Comparison of ENCODE assay signal across 34 cellular contexts in the genomic region with DNA sequence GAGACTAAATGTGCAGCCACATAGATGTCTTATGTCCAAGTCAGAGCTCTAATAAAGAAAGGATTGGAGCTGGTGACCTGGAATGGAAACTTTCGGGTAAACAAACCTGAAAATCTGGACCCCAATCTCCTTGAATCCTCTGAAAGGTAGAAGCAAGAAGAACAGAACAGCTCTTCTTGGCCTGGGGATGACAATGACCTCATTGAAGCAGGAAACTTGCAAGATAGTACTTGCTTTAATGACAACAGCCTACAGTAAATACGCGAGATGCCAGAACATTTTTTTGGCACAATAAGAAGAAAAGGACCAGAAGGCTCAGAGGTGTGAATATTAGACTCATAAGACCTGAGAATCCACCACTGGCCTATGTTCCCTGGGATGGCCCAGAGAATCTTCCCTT. TPM values are rescaled to one million over a fixed set of nuclear protein-coding genes. Genes with fewer than 3 reads are reported as not detected.
"Had no signal": no experiment of that assay in that cellular context is flagged by ENCODE, and none has a peak within 500 bp of the region (broad histone marks: within the 10 kb centered on the region; RNA-seq: fewer than 3 reads in every experiment).

No MANE protein-coding gene starts in this region.

- DNase-seq: activated B cell treated with CpG ODN at 0.5 μM for 24 hours; activated CD4-positive, alpha-beta memory T cell treated with anti-CD3 and anti-CD28 coated beads, Interleukin-2, amount 10 ng/mL, durations not matched to agents 7 days and 5 days; activated CD4-positive, alpha-beta T cell treated with anti-CD3 and anti-CD28 coated beads for 36 hours; activated CD4-positive, alpha-beta T cell treated with anti-CD3 and anti-CD28 coated beads for 48 hours; activated CD4-positive, alpha-beta T cell treated with anti-CD3 and anti-CD28 coated beads, Interleukin-2, amount 10 ng/mL, durations not matched to agents 7 days and 5 days; activated CD4-positive, alpha-beta T cell treated with anti-CD3 and anti-CD28 coated beads, Interleukin-2, amount 50 U/mL, for 48 hours; activated CD4-positive, CD25-positive, alpha-beta regulatory T cell treated with anti-CD3 and anti-CD28 coated beads, Interleukin-2, amount 50 U/mL, for 72 hours; activated CD8-positive, alpha-beta memory T cell treated with anti-CD3 and anti-CD28 coated beads for 24 hours; activated CD8-positive, alpha-beta memory T cell treated with anti-CD3 and anti-CD28 coated beads, Interleukin-2, amount 10 ng/mL, durations not matched to agents 7 days and 5 days; activated CD8-positive, alpha-beta memory T cell treated with anti-CD3 and anti-CD28 coated beads, Interleukin-2, amount 50 U/mL, for 48 hours; activated CD8-positive, alpha-beta T cell treated with anti-CD3 and anti-CD28 coated beads, Interleukin-2, amount 10 ng/mL, durations not matched to agents 7 days and 5 days; activated effector memory CD4-positive, alpha-beta T cell treated with Interleukin-2 at 50 U/mL for 16 hours; activated gamma-delta T cell; activated naive CD4-positive, alpha-beta T cell treated with anti-CD3 and anti-CD28 coated beads, Interleukin-2, amount 10 ng/mL, durations not matched to agents 7 days and 5 days; activated naive CD4-positive, alpha-beta T cell treated with Interleukin-2 at 50 U/mL for 16 hours; activated T-cell treated with anti-CD3 and anti-CD28 coated beads, Interleukin-2, amount 50 U/mL, for 24 hours; activated T-cell treated with anti-CD3 and anti-CD28 coated beads, Interleukin-2, amount 50 U/mL, for 48 hours; adrenal gland; amniotic stem cell; body of pancreas; brain microvascular endothelial cell; central memory CD4-positive, alpha-beta T cell; SW 1271; T-helper 1 cell; T-helper 2 cell; T-helper 9 cell had no signal

- H3K4me1 Mint-ChIP-seq: activated naive CD4-positive, alpha-beta T cell treated with anti-CD3 and anti-CD28 coated beads, Interleukin-2, amount 10 ng/mL, durations not matched to agents 7 days and 5 days; activated naive CD4-positive, alpha-beta T cell treated with anti-CD3 and anti-CD28 coated beads, Interleukin-2, amount 50 U/mL, for 24 hours had no signal

- H3K9me3 Mint-ChIP-seq: activated B cell treated with CpG ODN at 0.5 μM for 24 hours; activated CD4-positive, alpha-beta memory T cell treated with anti-CD3 and anti-CD28 coated beads, Interleukin-2, amount 10 ng/mL, durations not matched to agents 7 days and 5 days; activated CD4-positive, alpha-beta T cell treated with anti-CD3 and anti-CD28 coated beads, Interleukin-2, amount 10 ng/mL, durations not matched to agents 7 days and 5 days; activated naive CD4-positive, alpha-beta T cell treated with anti-CD3 and anti-CD28 coated beads, Interleukin-2, amount 10 ng/mL, durations not matched to agents 7 days and 5 days; activated naive CD4-positive, alpha-beta T cell treated with anti-CD3 and anti-CD28 coated beads, Interleukin-2, amount 50 U/mL, for 24 hours; activated T-cell treated with anti-CD3 and anti-CD28 coated beads, Interleukin-2, amount 50 U/mL, for 24 hours; activated T-helper 2 cell treated with anti-CD3 and anti-CD28 coated beads, Interferon-gamma antibody, Interleukin-2, Interleukin-4, amounts not matched to agents 10 μg/mL and 5 μg/mL and 100 μg/mL, durations not matched to agents 14 hours and 24 hours and 36 hours; T-helper 1 cell treated with Interleukin-12 subunit alpha and Interleukin-12 subunit beta and Interleukin-4 antibody, amounts not matched to agents 30 μg/mL and 1 μg/mL, for 36 hours; T-helper 2 cell treated with Interferon-gamma antibody and Interleukin-4, amounts not matched to agents 5 μg/mL and 100 μg/mL, for 36 hours had no signal

- H3K27ac Mint-ChIP-seq: activated B cell treated with CpG ODN at 0.5 μM for 24 hours; activated CD4-positive, alpha-beta memory T cell treated with anti-CD3 and anti-CD28 coated beads, Interleukin-2, amount 10 ng/mL, durations not matched to agents 7 days and 5 days; activated CD4-positive, alpha-beta T cell treated with anti-CD3 and anti-CD28 coated beads for 36 hours; activated CD4-positive, alpha-beta T cell treated with anti-CD3 and anti-CD28 coated beads, Interleukin-2, amount 10 ng/mL, durations not matched to agents 7 days and 5 days; activated CD8-positive, alpha-beta memory T cell treated with anti-CD3 and anti-CD28 coated beads, Interleukin-2, amount 10 ng/mL, durations not matched to agents 7 days and 5 days; activated CD8-positive, alpha-beta T cell treated with anti-CD3 and anti-CD28 coated beads, Interleukin-2, amount 10 ng/mL, durations not matched to agents 7 days and 5 days; activated naive CD4-positive, alpha-beta T cell treated with anti-CD3 and anti-CD28 coated beads, Interleukin-2, amount 10 ng/mL, durations not matched to agents 7 days and 5 days; activated naive CD4-positive, alpha-beta T cell treated with anti-CD3 and anti-CD28 coated beads, Interleukin-2, amount 50 U/mL, for 24 hours; activated naive CD8-positive, alpha-beta T cell; activated T-cell treated with anti-CD3 and anti-CD28 coated beads, Interleukin-2, amount 50 U/mL, for 24 hours; activated T-helper 2 cell treated with anti-CD3 and anti-CD28 coated beads, Interferon-gamma antibody, Interleukin-2, Interleukin-4, amounts not matched to agents 10 μg/mL and 5 μg/mL and 100 μg/mL, durations not matched to agents 14 hours and 24 hours and 36 hours; T-helper 1 cell treated with Interleukin-12 subunit alpha and Interleukin-12 subunit beta and Interleukin-4 antibody, amounts not matched to agents 30 μg/mL and 1 μg/mL, for 36 hours; T-helper 2 cell treated with Interferon-gamma antibody and Interleukin-4, amounts not matched to agents 5 μg/mL and 100 μg/mL, for 36 hours had no signal

- H3K4me1 ChIP-seq: adrenal gland had no signal

- H3K27ac ChIP-seq: adrenal gland, body of pancreas, brain microvascular endothelial cell, VCaP had no signal

- H3K4me3 Mint-ChIP-seq: activated B cell treated with CpG ODN at 0.5 μM for 24 hours; activated CD4-positive, alpha-beta memory T cell treated with anti-CD3 and anti-CD28 coated beads, Interleukin-2, amount 10 ng/mL, durations not matched to agents 7 days and 5 days; activated CD4-positive, alpha-beta T cell treated with anti-CD3 and anti-CD28 coated beads for 36 hours; activated CD4-positive, alpha-beta T cell treated with anti-CD3 and anti-CD28 coated beads, Interleukin-2, amount 10 ng/mL, durations not matched to agents 7 days and 5 days; activated CD8-positive, alpha-beta memory T cell treated with anti-CD3 and anti-CD28 coated beads, Interleukin-2, amount 10 ng/mL, durations not matched to agents 7 days and 5 days; activated CD8-positive, alpha-beta T cell treated with anti-CD3 and anti-CD28 coated beads, Interleukin-2, amount 10 ng/mL, durations not matched to agents 7 days and 5 days; activated naive CD4-positive, alpha-beta T cell treated with anti-CD3 and anti-CD28 coated beads, Interleukin-2, amount 10 ng/mL, durations not matched to agents 7 days and 5 days; activated naive CD4-positive, alpha-beta T cell treated with anti-CD3 and anti-CD28 coated beads, Interleukin-2, amount 50 U/mL, for 24 hours; activated naive CD8-positive, alpha-beta T cell; activated T-cell treated with anti-CD3 and anti-CD28 coated beads, Interleukin-2, amount 50 U/mL, for 24 hours; T-helper 1 cell treated with Interleukin-12 subunit alpha and Interleukin-12 subunit beta and Interleukin-4 antibody, amounts not matched to agents 30 μg/mL and 1 μg/mL, for 36 hours; T-helper 2 cell treated with Interferon-gamma antibody and Interleukin-4, amounts not matched to agents 5 μg/mL and 100 μg/mL, for 36 hours had no signal

- H3K27me3 ChIP-seq: body of pancreas had no signal

- H3K36me3 ChIP-seq: adrenal gland, brain microvascular endothelial cell had no signal

- FAIRE-seq: astrocyte, TTC549 had no signal

- H3K4me3 ChIP-seq: adrenal gland, body of pancreas had no signal

- ATAC-seq: activated CD4-positive, alpha-beta T cell treated with anti-CD3 and anti-CD28 coated beads for 36 hours; activated CD8-positive, alpha-beta memory T cell treated with anti-CD3 and anti-CD28 coated beads, Interleukin-2, amount 10 ng/mL, durations not matched to agents 7 days and 5 days; activated CD8-positive, alpha-beta T cell treated with anti-CD3 and anti-CD28 coated beads, Interleukin-2, amount 10 ng/mL, durations not matched to agents 7 days and 5 days; body of pancreas had no signal

- H3K36me3 Mint-ChIP-seq: activated CD8-positive, alpha-beta memory T cell treated with anti-CD3 and anti-CD28 coated beads, Interleukin-2, amount 10 ng/mL, durations not matched to agents 7 days and 5 days; activated naive CD4-positive, alpha-beta T cell treated with anti-CD3 and anti-CD28 coated beads, Interleukin-2, amount 10 ng/mL, durations not matched to agents 7 days and 5 days; activated naive CD4-positive, alpha-beta T cell treated with anti-CD3 and anti-CD28 coated beads, Interleukin-2, amount 50 U/mL, for 24 hours; activated naive CD8-positive, alpha-beta T cell had no signal

- H3K9me3 ChIP-seq: adrenal gland, body of pancreas had no signal

RNA-seq across cellular contexts. Expression of a gene that starts 4.1 kb away (rescaled TPM):
- total RNA-seq: activated B cell treated with CpG ODN at 0.5 μM for 24 hours; activated CD4-positive, alpha-beta memory T cell treated with anti-CD3 and anti-CD28 coated beads, Interleukin-2, amount 10 ng/mL, durations not matched to agents 7 days and 5 days; activated CD4-positive, alpha-beta T cell treated with anti-CD3 and anti-CD28 coated beads for 36 hours; activated CD4-positive, alpha-beta T cell treated with anti-CD3 and anti-CD28 coated beads, Interleukin-2, amount 10 ng/mL, durations not matched to agents 7 days and 5 days; activated CD8-positive, alpha-beta memory T cell treated with anti-CD3 and anti-CD28 coated beads, Interleukin-2, amount 10 ng/mL, durations not matched to agents 7 days and 5 days; activated CD8-positive, alpha-beta T cell treated with anti-CD3 and anti-CD28 coated beads, Interleukin-2, amount 10 ng/mL, durations not matched to agents 7 days and 5 days; activated T-helper 2 cell treated with anti-CD3 and anti-CD28 coated beads, Interferon-gamma antibody, Interleukin-2, Interleukin-4, amounts not matched to agents 10 μg/mL and 5 μg/mL and 100 μg/mL, durations not matched to agents 14 hours and 24 hours and 36 hours; astrocyte had no signal
